ENCODE assay signal across 8 cellular contexts in genomic region chr18:51028201-51028805, GRCh38. TPM values are rescaled to one million over a fixed set of nuclear protein-coding genes. Genes with fewer than 3 reads are reported as not detected.
DNase-seq lines count a peak whose midpoint lies in the region; ATAC-seq and TF ChIP-seq lines count a peak whose summit lies in the region.

No MANE protein-coding gene starts in this region.

- ATAC-seq in activated T-cell treated with anti-CD3 and anti-CD28 coated beads, Interleukin-2, amount 50 U/mL, for 72 hours (replicated peaks in 1 of 2), result peak in 1 of 2 donors; percentile 21
- ATAC-seq in central memory CD8-positive, alpha-beta T cell (replicated peaks; ENCODE audit: extremely low read depth, poor library complexity, severe bottlenecking), result no peak
- ATAC-seq in stimulated activated naive B cell treated with anti-CD40 and anti-IgM and Interleukin-4, amounts not matched to agents 10 μg/mL and 1 μg/mL and 100 μg/mL, for 72 hours (replicated peaks), result no peak

- H4K20me1 ChIP-seq in smooth muscle cell (ENCODE audit: low read depth), result peaks cover 27% of the 10 kb centered on the region

- peak; percentile 13 to 31 for DNase-seq in activated T-cell treated with anti-CD3 and anti-CD28 coated beads, Interleukin-2, amount 50 U/mL, for 72 hours
- DNase-seq in activated T-cell treated with anti-CD3 and anti-CD28 coated beads, Interleukin-2, amount 50 U/mL, for 1 hour, result no peak
- DNase-seq in MV-4-11 (lab: John Stamatoyannopoulos, UW) (peak; percentile 37), smooth muscle cell (lab: John Stamatoyannopoulos, UW; ENCODE audit: unreplicated experiment) (no peak), islet precursor cell (no peak), RWPE1 (ENCODE audit: low spot score) (no peak)
- no peak for DNase-seq in central memory CD8-positive, alpha-beta T cell (ENCODE audit: low spot score in 2 of 2)
- no peak for DNase-seq in stimulated activated naive B cell treated with anti-CD40 and anti-IgM and Interleukin-4, amounts not matched to agents 10 μg/mL and 1 μg/mL and 100 μg/mL, for 72 hours

- no peak overlapping the region for H3K9ac ChIP-seq in smooth muscle cell (ENCODE audit: low read depth)

- H3K27ac ChIP-seq in smooth muscle cell (ENCODE audit: low read depth), result no peak overlapping the region
- no peak overlapping the region for H3K27ac ChIP-seq in RWPE1

- H3K27ac Mint-ChIP-seq in activated T-cell treated with anti-CD3 and anti-CD28 coated beads, Interleukin-2, amount 50 U/mL, for 72 hours, result peak overlapping the region; percentile 17
- H3K27ac Mint-ChIP-seq in central memory CD8-positive, alpha-beta T cell (ENCODE audit: low read depth), result peak overlapping the region; percentile 91
- H3K27ac Mint-ChIP-seq in stimulated activated naive B cell treated with anti-CD40 and anti-IgM and Interleukin-4, amounts not matched to agents 10 μg/mL and 1 μg/mL and 100 μg/mL, for 72 hours, result no peak overlapping the region

- peaks cover 10 to 11% of the 10 kb centered on the region in 2 donors for H3K36me3 Mint-ChIP-seq in activated T-cell treated with anti-CD3 and anti-CD28 coated beads, Interleukin-2, amount 50 U/mL, for 72 hours (ENCODE audit: insufficient read depth in 2 of 2)
- H3K36me3 Mint-ChIP-seq in central memory CD8-positive, alpha-beta T cell (ENCODE audit: insufficient read depth), result peaks cover 27% of the 10 kb centered on the region
- peaks cover 10 to 12% of the 10 kb centered on the region in 2 donors for H3K36me3 Mint-ChIP-seq in stimulated activated naive B cell treated with anti-CD40 and anti-IgM and Interleukin-4, amounts not matched to agents 10 μg/mL and 1 μg/mL and 100 μg/mL, for 72 hours

- 88% methylated on average over 4 of the region's 4 CpGs for WGBS in smooth muscle cell (ENCODE audit: low lambda C conversion rate)

- H3K4me3 ChIP-seq in smooth muscle cell, result no peak overlapping the region

- H3K27me3 Mint-ChIP-seq in activated T-cell treated with anti-CD3 and anti-CD28 coated beads, Interleukin-2, amount 50 U/mL, for 72 hours (ENCODE audit: low read depth), result no peaks in the 10 kb centered on the region
- H3K27me3 Mint-ChIP-seq in central memory CD8-positive, alpha-beta T cell, result no peaks in the 10 kb centered on the region
- no peaks in the 10 kb centered on the region for H3K27me3 Mint-ChIP-seq in stimulated activated naive B cell treated with anti-CD40 and anti-IgM and Interleukin-4, amounts not matched to agents 10 μg/mL and 1 μg/mL and 100 μg/mL, for 72 hours

- H3K9me3 ChIP-seq in smooth muscle cell (replicated peaks; ENCODE audit: low read depth), result no peaks in the 10 kb centered on the region

- H3K9me3 Mint-ChIP-seq in activated T-cell treated with anti-CD3 and anti-CD28 coated beads, Interleukin-2, amount 50 U/mL, for 72 hours, result peaks cover 3 to 4% of the 10 kb centered on the region in 2 donors
- no peaks in the 10 kb centered on the region for H3K9me3 Mint-ChIP-seq in central memory CD8-positive, alpha-beta T cell
- peaks cover 4% of the 10 kb centered on the region in 2 donors for H3K9me3 Mint-ChIP-seq in stimulated activated naive B cell treated with anti-CD40 and anti-IgM and Interleukin-4, amounts not matched to agents 10 μg/mL and 1 μg/mL and 100 μg/mL, for 72 hours

- H3K4me3 Mint-ChIP-seq in activated T-cell treated with anti-CD3 and anti-CD28 coated beads, Interleukin-2, amount 50 U/mL, for 72 hours, result peak overlapping the region; percentile 96 to 98
- peak overlapping the region; percentile 88 for H3K4me3 Mint-ChIP-seq in central memory CD8-positive, alpha-beta T cell
- H3K4me3 Mint-ChIP-seq in stimulated activated naive B cell treated with anti-CD40 and anti-IgM and Interleukin-4, amounts not matched to agents 10 μg/mL and 1 μg/mL and 100 μg/mL, for 72 hours, result no peak overlapping the region

- no peaks in the 10 kb centered on the region for H3F3A ChIP-seq in smooth muscle cell (ENCODE audit: low read depth)

- H3K4me1 Mint-ChIP-seq in activated T-cell treated with anti-CD3 and anti-CD28 coated beads, Interleukin-2, amount 50 U/mL, for 72 hours (ENCODE audit: low read depth), result peaks cover 42% of the 10 kb centered on the region
- peaks cover 42% of the 10 kb centered on the region for H3K4me1 Mint-ChIP-seq in central memory CD8-positive, alpha-beta T cell
- peaks cover 20 to 46% of the 10 kb centered on the region in 2 donors for H3K4me1 Mint-ChIP-seq in stimulated activated naive B cell treated with anti-CD40 and anti-IgM and Interleukin-4, amounts not matched to agents 10 μg/mL and 1 μg/mL and 100 μg/mL, for 72 hours

- POLR2A ChIA-PET in RWPE1 (lab: Yijun Ruan, JAX; ENCODE audit: low non-redundant PET), result no interaction called here

- no peaks in the 10 kb centered on the region for H3K36me3 ChIP-seq in smooth muscle cell (ENCODE audit: low read depth)

- CTCF ChIA-PET in RWPE1 (lab: Yijun Ruan, JAX), result no interaction called here

- H2AFZ ChIP-seq in smooth muscle cell (ENCODE audit: low read depth), result no peak overlapping the region

- H3K27me3 ChIP-seq in smooth muscle cell (ENCODE audit: low read depth), result no peaks in the 10 kb centered on the region

- TF ChIP-seq CTCF in smooth muscle cell (IDR thresholded peaks at IDR 0.05; ENCODE audit: borderline replicate concordance, insufficient read depth, poor library complexity, severe bottlenecking) (no peak), RWPE1 (conservative IDR thresholded peaks at IDR 0.05; ENCODE audit: low read depth) (no peak)

- peaks cover 39% of the 10 kb centered on the region for H3K79me2 ChIP-seq in smooth muscle cell (ENCODE audit: low read depth)

- peaks cover 30% of the 10 kb centered on the region for H3K4me1 ChIP-seq in smooth muscle cell (ENCODE audit: low read depth)

- H3K4me2 ChIP-seq in smooth muscle cell, result peak overlapping the region; percentile 85

RNA-seq across cellular contexts. Expression of gene SMAD4, which starts 1.7 kb away (rescaled TPM):
- total RNA-seq in activated T-cell treated with anti-CD3 and anti-CD28 coated beads, Interleukin-2, amount 50 U/mL, for 72 hours, result 10 to 100 TPM; 84.7 to 97.0 TPM
- total RNA-seq in smooth muscle cell, result 88.9 and 137 TPM in 2 replicates
- 76.4 and 88.0 TPM in 2 replicates for polyA plus RNA-seq in smooth muscle cell

Comparison
In these comparisons a context has a peak if more than half of its experiments do, and no peak if none do; other contexts are left out.
1. DNase-seq: peak in activated T-cell treated with anti-CD3 and anti-CD28 coated beads, Interleukin-2, amount 50 U/mL, for 72 hours (2 of 2) and MV-4-11 (single experiment); none in activated T-cell treated with anti-CD3 and anti-CD28 coated beads, Interleukin-2, amount 50 U/mL, for 1 hour (single experiment), central memory CD8-positive, alpha-beta T cell (0 of 2), smooth muscle cell (single experiment), stimulated activated naive B cell treated with anti-CD40 and anti-IgM and Interleukin-4, amounts not matched to agents 10 μg/mL and 1 μg/mL and 100 μg/mL, for 72 hours (single experiment), islet precursor cell (single experiment) and RWPE1 (single experiment).
2. H3K4me3 Mint-ChIP-seq: peak in activated T-cell treated with anti-CD3 and anti-CD28 coated beads, Interleukin-2, amount 50 U/mL, for 72 hours (2 of 2) and central memory CD8-positive, alpha-beta T cell (single experiment); none in stimulated activated naive B cell treated with anti-CD40 and anti-IgM and Interleukin-4, amounts not matched to agents 10 μg/mL and 1 μg/mL and 100 μg/mL, for 72 hours (0 of 2).